In the genomic region with DNA sequence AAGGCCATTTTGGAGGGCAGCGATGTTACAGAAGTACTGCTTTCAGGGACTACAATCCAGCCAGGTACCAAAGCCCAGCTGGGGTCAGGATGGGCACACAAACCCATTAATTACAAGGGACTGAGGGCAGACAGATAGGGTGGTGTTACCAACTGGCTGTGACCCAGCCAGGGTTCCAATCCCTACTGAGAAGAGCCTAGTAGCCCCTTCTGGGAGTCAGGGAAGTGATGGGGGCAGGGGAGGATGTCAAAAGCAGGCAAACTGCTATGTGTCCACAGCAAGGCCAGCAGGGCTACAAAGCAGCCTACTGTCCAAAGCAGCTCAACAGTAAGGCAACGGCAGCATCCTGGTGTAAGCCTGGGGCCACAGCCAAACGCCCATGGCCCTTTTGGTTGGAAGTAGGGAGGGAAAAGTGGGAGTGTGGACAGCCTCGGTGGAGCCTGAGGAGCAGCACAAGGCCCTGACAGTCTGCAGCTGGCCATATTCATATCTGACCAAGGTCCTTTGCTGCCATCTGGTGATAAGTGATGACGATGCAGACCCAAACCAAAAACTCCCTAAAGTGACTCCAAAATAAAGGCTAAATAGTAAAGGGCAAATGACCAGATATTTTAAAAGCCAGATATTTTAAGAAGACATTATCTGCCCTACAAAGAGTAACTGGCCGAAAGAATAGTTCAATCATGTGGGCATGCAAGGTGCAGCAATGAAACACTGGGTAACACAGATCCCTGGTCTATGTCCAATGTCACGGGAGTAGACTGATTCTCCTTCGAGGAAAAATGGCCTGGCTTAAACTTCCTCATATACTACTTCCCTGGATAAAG, we compare ENCODE assay signal across 9 cellular contexts. TPM values are rescaled to one million over a fixed set of nuclear protein-coding genes. Genes with fewer than 3 reads are reported as not detected.
DNase-seq lines count a peak whose midpoint lies in the region; ATAC-seq and TF ChIP-seq lines count a peak whose summit lies in the region.
"Had no signal": no experiment of that assay in that cellular context is flagged by ENCODE, and none has a peak within 500 bp of the region (broad histone marks: within the 10 kb centered on the region; RNA-seq: fewer than 3 reads in every experiment).

No MANE protein-coding gene starts in this region.

- ATAC-seq in right lobe of liver (peak; percentile 11 to 53 (median 48)), GM21723 (IDR thresholded peaks at IDR 0.05; ENCODE audit: unreplicated experiment) (no peak)

- no peaks in the 10 kb centered on the region for H3K9me3 ChIP-seq in right lobe of liver

- CTCF ChIA-PET in BJ (lab: Yijun Ruan, JAX) = interaction anchor here (0.6 to 2.8 kb wide), 6 partner anchors 9 to 26 kb away, joined by 3 to 12 read pairs (median 4); no protein-coding TSS in a partner anchor

- H3K27me3 ChIP-seq in BJ (ENCODE audit: control insufficient read depth, insufficient read depth, low read length) = no peaks in the 10 kb centered on the region
- no peaks in the 10 kb centered on the region for H3K27me3 ChIP-seq in right lobe of liver

- no peak for DNase-seq in BJ (ENCODE audit: low read depth)
- DNase-seq in cerebellar cortex (ENCODE audit: low spot score) = peak; percentile 14
- no peak for DNase-seq in right lobe of liver
- no peak for DNase-seq in A172 (ENCODE audit: low spot score)
- DNase-seq in NCI-H2107 treated with DMSO at 0.1 percent for 48 hours (lab: John Stamatoyannopoulos, UW; ENCODE audit: unreplicated experiment) = no peak
- DNase-seq in NCI-H2227 treated with DMSO at 0.1 percent for 48 hours (lab: John Stamatoyannopoulos, UW) = no peak

- TF ChIP-seq POLR2A in right lobe of liver (IDR thresholded peaks at IDR 0.05) = no peak

- peak; percentile 24; the same call in 1 of the 2 replicates for TF ChIP-seq CTCF in BJ (IDR thresholded peaks at IDR 0.05; ENCODE audit: insufficient read depth, low read depth, low read length)
- peak in 3 of 4 donors; percentile 16 to 32 (median 20) for TF ChIP-seq CTCF in right lobe of liver (IDR thresholded peaks at IDR 0.05)

- H3K4me3 ChIP-seq in BJ (ENCODE audit: low read depth, low read length) = no peak overlapping the region
- H3K4me3 ChIP-seq in right lobe of liver = no peak overlapping the region

- TF ChIP-seq EP300 in Ishikawa (IDR thresholded peaks at IDR 0.05; ENCODE audit: borderline replicate concordance) = no peak

- POLR2A ChIA-PET in BJ (lab: Charles Lee) = no interaction called here

- peak; percentile 28; the same call in 1 of the 2 replicates for TF ChIP-seq RAD21 in Ishikawa (IDR thresholded peaks at IDR 0.05; ENCODE audit: low read depth)

- intact Hi-C loops in right lobe of liver (cut with DNase I) = no loop called here

- H3K4me1 ChIP-seq in right lobe of liver = no peaks in the 10 kb centered on the region

- H3K27ac ChIP-seq in right lobe of liver = no peak overlapping the region
- H3K27ac ChIP-seq: HL-60 had no signal

- WGBS in right lobe of liver (ENCODE audit: insufficient coverage, low coverage, low lambda C conversion rate, missing lambda C conversion rate) = 65% methylated on average over 7 of the region's 8 CpGs

- peaks cover 25% of the 10 kb centered on the region for H3K36me3 ChIP-seq in BJ (ENCODE audit: control insufficient read depth, insufficient read depth, low read length)
- H3K36me3 ChIP-seq in right lobe of liver = peaks cover 0 to 37% (median 16%) of the 10 kb centered on the region in 4 donors

TF ChIP-seq in Ishikawa, 13 proteins besides CTCF, POLR2A, EP300 and RAD21:
- no peak for TF ChIP-seq FOXM1 (IDR thresholded peaks at IDR 0.05; ENCODE audit: borderline replicate concordance, low read depth)
- TF ChIP-seq CEBPB (IDR thresholded peaks at IDR 0.05) = no peak
- TF ChIP-seq ZBTB7A (IDR thresholded peaks at IDR 0.05; ENCODE audit: low read depth) = no peak
- TF ChIP-seq TAF1 (IDR thresholded peaks at IDR 0.05; ENCODE audit: low read depth) = no peak
- TF ChIP-seq EGR1 (IDR thresholded peaks at IDR 0.05) = no peak
- TF ChIP-seq USF1 (IDR thresholded peaks at IDR 0.05) = no peak
- TF ChIP-seq, protein P1, sequence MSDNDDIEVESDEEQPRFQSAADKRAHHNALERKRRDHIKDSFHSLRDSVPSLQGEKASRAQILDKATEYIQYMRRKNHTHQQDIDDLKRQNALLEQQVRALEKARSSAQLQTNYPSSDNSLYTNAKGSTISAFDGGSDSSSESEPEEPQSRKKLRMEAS (IDR thresholded peaks at IDR 0.05) = no peak
- no peak for TF ChIP-seq NFIC (IDR thresholded peaks at IDR 0.05)
- no peak for TF ChIP-seq TCF12 (IDR thresholded peaks at IDR 0.05; ENCODE audit: low read depth)
- no peak for TF ChIP-seq CREB1 (IDR thresholded peaks at IDR 0.05; ENCODE audit: low read depth)
- TF ChIP-seq, protein P2, sequence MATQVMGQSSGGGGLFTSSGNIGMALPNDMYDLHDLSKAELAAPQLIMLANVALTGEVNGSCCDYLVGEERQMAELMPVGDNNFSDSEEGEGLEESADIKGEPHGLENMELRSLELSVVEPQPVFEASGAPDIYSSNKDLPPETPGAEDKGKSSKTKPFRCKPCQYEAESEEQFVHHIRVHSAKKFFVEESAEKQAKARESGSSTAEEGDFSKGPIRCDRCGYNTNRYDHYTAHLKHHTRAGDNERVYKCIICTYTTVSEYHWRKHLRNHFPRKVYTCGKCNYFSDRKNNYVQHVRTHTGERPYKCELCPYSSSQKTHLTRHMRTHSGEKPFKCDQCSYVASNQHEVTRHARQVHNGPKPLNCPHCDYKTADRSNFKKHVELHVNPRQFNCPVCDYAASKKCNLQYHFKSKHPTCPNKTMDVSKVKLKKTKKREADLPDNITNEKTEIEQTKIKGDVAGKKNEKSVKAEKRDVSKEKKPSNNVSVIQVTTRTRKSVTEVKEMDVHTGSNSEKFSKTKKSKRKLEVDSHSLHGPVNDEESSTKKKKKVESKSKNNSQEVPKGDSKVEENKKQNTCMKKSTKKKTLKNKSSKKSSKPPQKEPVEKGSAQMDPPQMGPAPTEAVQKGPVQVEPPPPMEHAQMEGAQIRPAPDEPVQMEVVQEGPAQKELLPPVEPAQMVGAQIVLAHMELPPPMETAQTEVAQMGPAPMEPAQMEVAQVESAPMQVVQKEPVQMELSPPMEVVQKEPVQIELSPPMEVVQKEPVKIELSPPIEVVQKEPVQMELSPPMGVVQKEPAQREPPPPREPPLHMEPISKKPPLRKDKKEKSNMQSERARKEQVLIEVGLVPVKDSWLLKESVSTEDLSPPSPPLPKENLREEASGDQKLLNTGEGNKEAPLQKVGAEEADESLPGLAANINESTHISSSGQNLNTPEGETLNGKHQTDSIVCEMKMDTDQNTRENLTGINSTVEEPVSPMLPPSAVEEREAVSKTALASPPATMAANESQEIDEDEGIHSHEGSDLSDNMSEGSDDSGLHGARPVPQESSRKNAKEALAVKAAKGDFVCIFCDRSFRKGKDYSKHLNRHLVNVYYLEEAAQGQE (IDR thresholded peaks at IDR 0.05; ENCODE audit: low read depth) = no peak
- no peak for TF ChIP-seq YY1 (IDR thresholded peaks at IDR 0.05; ENCODE audit: low read depth)

RNA-seq across cellular contexts. Expression of gene XPNPEP1, which starts 56.9 kb away (rescaled TPM):
- 108 and 173 TPM in 2 replicates for polyA plus RNA-seq in BJ (2011; rRNA removed)
- polyA minus RNA-seq in BJ (2011; rRNA and poly(A)+ RNA removed) = 210 and 311 TPM in 2 replicates
- total RNA-seq in right lobe of liver = 10 to 100 TPM; 13.9 to 57.8 (median 29.4) TPM
- 75.4 and 88.8 TPM in 2 replicates for total RNA-seq in A172 (2014; rRNA removed; shearing (Covaris generic))
